ENCODE assay signal across 2 cellular contexts in genomic region chr10:119754085-119754484, GRCh38.
A peak's percentile ranks its signal among the peaks of the same experiment; 100 is the strongest.
TF ChIP-seq lines count a peak whose summit lies in the region.

No MANE protein-coding gene starts in this region.

TF ChIP-seq in HEK293, 187 proteins besides CTCF, POLR2A, EP300 and RAD21 (continued from another document and continues in another):
- TF ChIP-seq GLI4 (tag by site-specific recombination; IDR thresholded peaks at IDR 0.05) (no peak), HOXA7 (CRISPR knock-in tag; IDR thresholded peaks at IDR 0.05; ENCODE audit: borderline replicate concordance) (no peak), MEIS1 (CRISPR knock-in tag; IDR thresholded peaks at IDR 0.05; ENCODE audit: borderline replicate concordance) (no peak), ZBTB17 (tag by site-specific recombination; IDR thresholded peaks at IDR 0.05) (no peak), ZNF529 (tag by site-specific recombination; IDR thresholded peaks at IDR 0.05; ENCODE audit: insufficient replicate concordance) (no peak), ZNF521 (tag by site-specific recombination; IDR thresholded peaks at IDR 0.05) (no peak), ZNF112 (tag by site-specific recombination; IDR thresholded peaks at IDR 0.05) (no peak), ZNF629 (tag by site-specific recombination; IDR thresholded peaks at IDR 0.05) (no peak), WT1 (tag by site-specific recombination; IDR thresholded peaks at IDR 0.05) (0 out of 2 replicates have a peak, but pooled peaks have one; percentile 40), ZNF621 (tag by site-specific recombination; IDR thresholded peaks at IDR 0.05) (no peak), ZXDB (tag by site-specific recombination; IDR thresholded peaks at IDR 0.05) (no peak), ZBTB10 (tag by site-specific recombination; IDR thresholded peaks at IDR 0.05) (no peak), ZNF704 (tag by site-specific recombination; IDR thresholded peaks at IDR 0.05) (no peak), ZNF747 (tag by site-specific recombination; IDR thresholded peaks at IDR 0.05) (no peak), ZNF114 (tag by site-specific recombination; IDR thresholded peaks at IDR 0.05) (no peak), ZNF837 (tag by site-specific recombination; IDR thresholded peaks at IDR 0.05) (no peak), BCL6B (tag by site-specific recombination; IDR thresholded peaks at IDR 0.05) (no peak), ZNF341 (tag by site-specific recombination; IDR thresholded peaks at IDR 0.05; ENCODE audit: low read depth) (no peak), ZIC2 (tag by site-specific recombination; IDR thresholded peaks at IDR 0.05) (no peak), REST (tag by site-specific recombination; IDR thresholded peaks at IDR 0.05) (no peak), ZFP41 (tag by site-specific recombination; IDR thresholded peaks at IDR 0.05; ENCODE audit: borderline replicate concordance) (no peak), GFI1B (tag by site-specific recombination; IDR thresholded peaks at IDR 0.05) (no peak), ZNF366 (tag by site-specific recombination; conservative IDR thresholded peaks at IDR 0.05) (peak; percentile 53; the same call in 1 of the 2 replicates), ZFP3 (tag by site-specific recombination; IDR thresholded peaks at IDR 0.05; ENCODE audit: low read depth) (no peak), FEZF1 (tag by site-specific recombination; IDR thresholded peaks at IDR 0.05) (peak; percentile 62), GLIS1 (tag by site-specific recombination; IDR thresholded peaks at IDR 0.05) (peak; percentile 62)

TF ChIP-seq in K562, 482 proteins besides CTCF, POLR2A, EP300 and RAD21 (continued from another document):
- TF ChIP-seq EGR1 (conservative IDR thresholded peaks at IDR 0.05) (0 out of 2 replicates have a peak, but pooled peaks have one; percentile 7), PKNOX1 (IDR thresholded peaks at IDR 0.05) (peak; percentile 57), ZBTB12 (CRISPR knock-in tag; IDR thresholded peaks at IDR 0.05) (no peak), NFIC (IDR thresholded peaks at IDR 0.05) (peak; percentile 80)
TF ChIP-seq in K562: peak in this region for 5.
